In genomic region chr11:11776714-11777113, GRCh38 we compare ENCODE assay signal across 35 cellular contexts.
"Had no signal": no experiment of that assay in that cellular context is flagged by ENCODE, and none has a peak within 500 bp of the region (broad histone marks: within the 10 kb centered on the region; RNA-seq: fewer than 3 reads in every experiment).

No MANE protein-coding gene starts in this region.

- H3K9ac ChIP-seq: KMS-11 had no signal

- H3K36me3 ChIP-seq: MG63 had no signal

- H3K27ac ChIP-seq: KMS-11 had no signal

- H3K4me2 ChIP-seq: KMS-11 had no signal

- DNase-seq: Karpas-422, Kasumi-1, MG63, MM.1S, MV-4-11, NCI-H1048, NCI-H1092, NCI-H1092 treated with DMSO at 0.1 percent for 48 hours, NCI-H1105, NCI-H1105 treated with DMSO at 0.1 percent for 48 hours, NCI-H1417, NCI-H1417 treated with DMSO at 0.1 percent for 48 hours, NCI-H1436, NCI-H1436 treated with DMSO at 0.1 percent for 48 hours, NCI-H146, NCI-H1694, NCI-H1694 treated with DMSO at 0.1 percent for 48 hours, NCI-H187, NCI-H187 treated with DMSO at 0.1 percent for 48 hours, NCI-H1930, NCI-H2029, NCI-H2029 treated with DMSO at 0.1 percent for 48 hours, NCI-H2081, NCI-H2081 treated with DMSO at 0.1 percent for 48 hours, NCI-H2107, NCI-H2171, NCI-H2171 treated with DMSO at 0.1 percent for 48 hours, NCI-H2227 treated with DMSO at 0.1 percent for 48 hours, NCI-H226, NCI-H345, NCI-H446, NCI-H446 treated with DMSO at 0.1 percent for 48 hours, NCI-H510A, NCI-H510A treated with DMSO at 0.1 percent for 48 hours had no signal

- H3K9me3 ChIP-seq: MG63 had no signal

- H3K4me3 ChIP-seq: MG63 had no signal
